Comparison of ENCODE assay signal across 3 cellular contexts in genomic region chr6:111198841-111199240, GRCh38.
"Had no signal": no experiment of that assay in that cellular context is flagged by ENCODE, and none has a peak within 500 bp of the region (broad histone marks: within the 10 kb centered on the region; RNA-seq: fewer than 3 reads in every experiment).

No MANE protein-coding gene starts in this region.

- DNase-seq: GDM1, GF-D8 had no signal

- ATAC-seq: GM12878 had no signal

- H3K4me3 ChIP-seq: GM12878 had no signal
